ENCODE assay signal across 23 cellular contexts in the genomic region with DNA sequence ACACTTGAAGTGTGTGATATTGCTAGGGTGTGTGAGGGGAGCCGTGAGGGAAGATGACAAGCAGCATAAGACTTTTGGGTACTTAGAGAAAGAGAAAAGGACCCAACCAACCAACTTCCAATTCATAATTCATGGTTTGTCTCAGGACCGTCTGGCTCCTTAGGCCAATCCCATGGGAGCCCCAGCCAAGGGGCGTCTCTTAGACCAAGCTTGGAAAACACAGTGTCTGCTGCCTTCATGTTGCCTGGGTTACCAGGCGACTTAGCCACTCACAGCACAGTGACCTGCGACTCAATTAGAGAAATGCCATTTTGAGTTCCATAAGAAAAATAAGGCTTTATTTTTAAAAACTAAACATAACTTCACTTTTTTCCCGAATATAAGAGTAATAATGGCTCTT. TPM values are rescaled to one million over a fixed set of nuclear protein-coding genes. Genes with fewer than 3 reads are reported as not detected.
"Had no signal": no experiment of that assay in that cellular context is flagged by ENCODE, and none has a peak within 500 bp of the region (broad histone marks: within the 10 kb centered on the region; RNA-seq: fewer than 3 reads in every experiment).

No MANE protein-coding gene starts in this region.

- ATAC-seq: HepG2, T-cell had no signal

- DNase-seq: IMR-90, Karpas-422, KG1, MG63, NCI-H1092, NCI-H1105 treated with DMSO at 0.1 percent for 48 hours, NCI-H1417 treated with DMSO at 0.1 percent for 48 hours, NCI-H146, NCI-H1694 treated with DMSO at 0.1 percent for 48 hours, NCI-H1930, NCI-H2081 treated with DMSO at 0.1 percent for 48 hours, NCI-H2227 treated with DMSO at 0.1 percent for 48 hours, NCI-H524, NCI-H526 treated with DMSO at 0.1 percent for 48 hours, NCI-H774, Right ventricle myocardium superior, RPMI8226, SIG-M5, SK-N-SH, SW 1271, T-cell had no signal

- H3K9me3 ChIP-seq: MG63, SJSA1, SK-N-SH had no signal

- H3K36me3 ChIP-seq: MG63, SJSA1 had no signal

- H3K9ac ChIP-seq: SK-N-SH had no signal

- H3K4me3 ChIP-seq: MG63, SJSA1 had no signal

- H3K27me3 ChIP-seq: MG63, SJSA1 had no signal

- H3K27ac ChIP-seq: SJSA1 had no signal

- H3K4me1 ChIP-seq: SJSA1 had no signal

- H3K4me2 ChIP-seq: SK-N-SH had no signal

RNA-seq across cellular contexts. Expression of gene CD38, which starts 42.6 kb away (rescaled TPM):
- total RNA-seq: HepG2, IMR-90 had no signal
- polyA plus RNA-seq: HepG2, IMR-90 had no signal
